In the genomic region with DNA sequence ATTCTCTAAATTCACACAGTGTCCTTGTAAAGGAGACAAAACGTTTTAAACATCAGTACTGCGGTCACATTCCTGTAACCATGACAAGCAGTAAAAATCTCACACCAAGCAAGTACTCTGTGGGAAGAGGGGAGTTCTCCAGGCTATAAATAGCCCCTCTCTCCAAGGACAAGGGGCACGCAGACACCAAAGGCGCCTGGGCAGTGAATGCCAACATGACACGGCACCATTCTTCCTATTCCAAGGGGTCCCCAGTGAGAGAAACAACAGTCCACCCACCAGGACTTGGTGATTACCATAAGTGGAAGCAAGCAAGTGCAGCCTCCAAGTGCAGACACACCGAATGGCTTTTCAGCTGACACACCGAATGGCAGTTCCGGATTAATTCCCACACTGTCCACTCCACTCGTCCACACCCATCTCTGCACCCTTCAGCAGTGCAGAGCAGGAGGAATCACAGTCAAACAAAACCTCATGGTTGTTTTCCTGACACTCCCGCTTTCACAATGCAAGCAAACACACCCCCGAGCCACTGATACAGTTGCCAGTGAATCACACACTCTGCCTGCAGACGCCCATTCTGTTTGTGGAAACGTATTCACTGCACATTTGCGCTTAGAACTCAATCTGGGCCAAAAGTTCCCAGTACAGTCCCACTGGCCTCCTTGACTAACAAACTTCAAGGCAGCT, we compare ENCODE assay signal across 1 cellular context.
TF ChIP-seq lines count a peak whose summit lies in the region.

No MANE protein-coding gene starts in this region.

TF ChIP-seq in HepG2, 621 proteins besides CTCF, POLR2A, EP300 and RAD21 (continued from another document and continues in another):
- TF ChIP-seq, protein P1, sequence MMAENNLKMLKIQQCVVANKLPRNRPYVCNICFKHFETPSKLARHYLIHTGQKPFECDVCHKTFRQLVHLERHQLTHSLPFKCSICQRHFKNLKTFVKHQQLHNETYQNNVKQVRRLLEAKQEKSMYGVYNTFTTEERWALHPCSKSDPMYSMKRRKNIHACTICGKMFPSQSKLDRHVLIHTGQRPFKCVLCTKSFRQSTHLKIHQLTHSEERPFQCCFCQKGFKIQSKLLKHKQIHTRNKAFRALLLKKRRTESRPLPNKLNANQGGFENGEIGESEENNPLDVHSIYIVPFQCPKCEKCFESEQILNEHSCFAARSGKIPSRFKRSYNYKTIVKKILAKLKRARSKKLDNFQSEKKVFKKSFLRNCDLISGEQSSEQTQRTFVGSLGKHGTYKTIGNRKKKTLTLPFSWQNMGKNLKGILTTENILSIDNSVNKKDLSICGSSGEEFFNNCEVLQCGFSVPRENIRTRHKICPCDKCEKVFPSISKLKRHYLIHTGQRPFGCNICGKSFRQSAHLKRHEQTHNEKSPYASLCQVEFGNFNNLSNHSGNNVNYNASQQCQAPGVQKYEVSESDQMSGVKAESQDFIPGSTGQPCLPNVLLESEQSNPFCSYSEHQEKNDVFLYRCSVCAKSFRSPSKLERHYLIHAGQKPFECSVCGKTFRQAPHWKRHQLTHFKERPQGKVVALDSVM (CRISPR knock-in tag; IDR thresholded peaks at IDR 0.05), result no peak
- TF ChIP-seq, protein P2, sequence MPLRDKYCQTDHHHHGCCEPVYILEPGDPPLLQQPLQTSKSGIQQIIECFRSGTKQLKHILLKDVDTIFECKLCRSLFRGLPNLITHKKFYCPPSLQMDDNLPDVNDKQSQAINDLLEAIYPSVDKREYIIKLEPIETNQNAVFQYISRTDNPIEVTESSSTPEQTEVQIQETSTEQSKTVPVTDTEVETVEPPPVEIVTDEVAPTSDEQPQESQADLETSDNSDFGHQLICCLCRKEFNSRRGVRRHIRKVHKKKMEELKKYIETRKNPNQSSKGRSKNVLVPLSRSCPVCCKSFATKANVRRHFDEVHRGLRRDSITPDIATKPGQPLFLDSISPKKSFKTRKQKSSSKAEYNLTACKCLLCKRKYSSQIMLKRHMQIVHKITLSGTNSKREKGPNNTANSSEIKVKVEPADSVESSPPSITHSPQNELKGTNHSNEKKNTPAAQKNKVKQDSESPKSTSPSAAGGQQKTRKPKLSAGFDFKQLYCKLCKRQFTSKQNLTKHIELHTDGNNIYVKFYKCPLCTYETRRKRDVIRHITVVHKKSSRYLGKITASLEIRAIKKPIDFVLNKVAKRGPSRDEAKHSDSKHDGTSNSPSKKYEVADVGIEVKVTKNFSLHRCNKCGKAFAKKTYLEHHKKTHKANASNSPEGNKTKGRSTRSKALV (CRISPR knock-in tag; IDR thresholded peaks at IDR 0.05), result no peak
- TF ChIP-seq, protein P3, sequence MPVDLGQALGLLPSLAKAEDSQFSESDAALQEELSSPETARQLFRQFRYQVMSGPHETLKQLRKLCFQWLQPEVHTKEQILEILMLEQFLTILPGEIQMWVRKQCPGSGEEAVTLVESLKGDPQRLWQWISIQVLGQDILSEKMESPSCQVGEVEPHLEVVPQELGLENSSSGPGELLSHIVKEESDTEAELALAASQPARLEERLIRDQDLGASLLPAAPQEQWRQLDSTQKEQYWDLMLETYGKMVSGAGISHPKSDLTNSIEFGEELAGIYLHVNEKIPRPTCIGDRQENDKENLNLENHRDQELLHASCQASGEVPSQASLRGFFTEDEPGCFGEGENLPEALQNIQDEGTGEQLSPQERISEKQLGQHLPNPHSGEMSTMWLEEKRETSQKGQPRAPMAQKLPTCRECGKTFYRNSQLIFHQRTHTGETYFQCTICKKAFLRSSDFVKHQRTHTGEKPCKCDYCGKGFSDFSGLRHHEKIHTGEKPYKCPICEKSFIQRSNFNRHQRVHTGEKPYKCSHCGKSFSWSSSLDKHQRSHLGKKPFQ (CRISPR knock-in tag; IDR thresholded peaks at IDR 0.05; ENCODE audit: insufficient replicate concordance), result no peak
- TF ChIP-seq, protein P4, sequence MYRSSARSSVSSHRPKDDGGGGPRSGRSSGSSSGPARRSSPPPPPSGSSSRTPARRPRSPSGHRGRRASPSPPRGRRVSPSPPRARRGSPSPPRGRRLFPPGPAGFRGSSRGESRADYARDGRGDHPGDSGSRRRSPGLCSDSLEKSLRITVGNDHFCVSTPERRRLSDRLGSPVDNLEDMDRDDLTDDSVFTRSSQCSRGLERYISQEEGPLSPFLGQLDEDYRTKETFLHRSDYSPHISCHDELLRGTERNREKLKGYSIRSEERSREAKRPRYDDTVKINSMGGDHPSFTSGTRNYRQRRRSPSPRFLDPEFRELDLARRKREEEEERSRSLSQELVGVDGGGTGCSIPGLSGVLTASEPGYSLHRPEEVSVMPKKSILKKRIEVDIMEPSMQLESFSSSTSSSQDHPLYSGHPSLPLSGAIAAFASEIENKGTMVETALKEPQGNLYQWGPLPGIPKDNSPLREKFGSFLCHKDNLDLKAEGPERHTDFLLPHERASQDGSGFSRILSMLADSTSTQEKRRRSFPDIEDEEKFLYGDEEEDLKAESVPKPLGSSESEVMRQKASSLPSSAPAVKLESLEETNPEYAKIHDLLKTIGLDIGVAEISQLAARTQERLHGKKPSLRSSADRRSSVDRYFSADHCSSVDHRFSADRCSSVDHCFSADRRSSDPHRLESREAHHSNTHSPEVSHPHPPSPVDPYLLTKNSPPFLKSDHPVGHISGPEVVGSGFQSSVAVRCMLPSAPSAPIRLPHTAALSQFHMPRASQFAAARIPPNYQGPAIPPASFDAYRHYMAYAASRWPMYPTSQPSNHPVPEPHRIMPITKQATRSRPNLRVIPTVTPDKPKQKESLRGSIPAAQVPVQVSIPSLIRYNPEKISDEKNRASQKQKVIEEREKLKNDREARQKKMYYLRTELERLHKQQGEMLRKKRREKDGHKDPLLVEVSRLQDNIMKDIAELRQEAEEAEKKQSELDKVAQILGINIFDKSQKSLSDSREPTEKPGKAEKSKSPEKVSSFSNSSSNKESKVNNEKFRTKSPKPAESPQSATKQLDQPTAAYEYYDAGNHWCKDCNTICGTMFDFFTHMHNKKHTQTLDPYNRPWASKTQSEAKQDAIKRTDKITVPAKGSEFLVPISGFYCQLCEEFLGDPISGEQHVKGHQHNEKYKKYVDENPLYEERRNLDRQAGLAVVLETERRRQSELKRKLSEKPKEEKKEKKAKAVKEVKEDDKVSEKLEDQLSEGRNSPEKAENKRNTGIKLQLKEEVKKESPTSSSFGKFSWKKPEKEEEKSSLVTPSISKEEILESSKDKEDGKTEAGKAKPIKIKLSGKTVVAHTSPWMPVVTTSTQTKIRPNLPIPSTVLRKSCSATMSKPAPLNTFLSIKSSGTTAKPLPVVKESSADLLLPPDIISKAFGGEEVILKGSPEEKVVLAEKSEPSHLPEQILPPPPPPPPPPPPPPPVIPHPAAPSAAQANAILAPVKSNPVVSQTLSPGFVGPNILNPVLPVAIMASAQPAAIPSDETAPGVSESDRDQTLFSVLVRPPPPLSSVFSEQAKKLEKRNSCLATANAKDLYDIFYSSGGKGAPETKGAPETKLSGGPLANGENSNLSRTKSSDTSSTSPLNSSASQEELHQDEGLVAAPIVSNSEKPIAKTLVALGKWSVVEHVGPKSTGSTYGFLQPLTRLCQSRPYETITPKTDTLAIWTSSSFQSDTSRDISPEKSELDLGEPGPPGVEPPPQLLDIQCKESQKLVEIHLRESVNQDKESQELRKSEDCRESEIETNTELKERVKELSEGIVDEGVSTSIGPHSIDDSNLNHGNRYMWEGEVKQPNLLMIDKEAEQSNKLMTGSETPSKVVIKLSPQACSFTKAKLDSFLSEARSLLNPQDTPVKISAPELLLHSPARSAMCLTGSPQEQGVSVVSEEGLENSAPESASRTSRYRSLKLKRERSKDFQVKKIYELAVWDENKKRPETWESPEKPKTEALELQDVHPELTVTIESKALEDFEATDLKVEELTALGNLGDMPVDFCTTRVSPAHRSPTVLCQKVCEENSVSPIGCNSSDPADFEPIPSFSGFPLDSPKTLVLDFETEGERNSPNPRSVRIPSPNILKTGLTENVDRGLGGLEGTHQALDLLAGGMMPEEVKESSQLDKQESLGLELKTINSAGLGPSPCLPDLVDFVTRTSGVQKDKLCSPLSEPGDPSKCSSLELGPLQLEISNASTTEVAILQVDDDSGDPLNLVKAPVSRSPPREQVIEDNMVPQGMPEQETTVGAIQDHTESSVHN (CRISPR knock-in tag; IDR thresholded peaks at IDR 0.05), result peak; percentile 55; the same call in 1 of the 2 replicates
- TF ChIP-seq, protein P5, sequence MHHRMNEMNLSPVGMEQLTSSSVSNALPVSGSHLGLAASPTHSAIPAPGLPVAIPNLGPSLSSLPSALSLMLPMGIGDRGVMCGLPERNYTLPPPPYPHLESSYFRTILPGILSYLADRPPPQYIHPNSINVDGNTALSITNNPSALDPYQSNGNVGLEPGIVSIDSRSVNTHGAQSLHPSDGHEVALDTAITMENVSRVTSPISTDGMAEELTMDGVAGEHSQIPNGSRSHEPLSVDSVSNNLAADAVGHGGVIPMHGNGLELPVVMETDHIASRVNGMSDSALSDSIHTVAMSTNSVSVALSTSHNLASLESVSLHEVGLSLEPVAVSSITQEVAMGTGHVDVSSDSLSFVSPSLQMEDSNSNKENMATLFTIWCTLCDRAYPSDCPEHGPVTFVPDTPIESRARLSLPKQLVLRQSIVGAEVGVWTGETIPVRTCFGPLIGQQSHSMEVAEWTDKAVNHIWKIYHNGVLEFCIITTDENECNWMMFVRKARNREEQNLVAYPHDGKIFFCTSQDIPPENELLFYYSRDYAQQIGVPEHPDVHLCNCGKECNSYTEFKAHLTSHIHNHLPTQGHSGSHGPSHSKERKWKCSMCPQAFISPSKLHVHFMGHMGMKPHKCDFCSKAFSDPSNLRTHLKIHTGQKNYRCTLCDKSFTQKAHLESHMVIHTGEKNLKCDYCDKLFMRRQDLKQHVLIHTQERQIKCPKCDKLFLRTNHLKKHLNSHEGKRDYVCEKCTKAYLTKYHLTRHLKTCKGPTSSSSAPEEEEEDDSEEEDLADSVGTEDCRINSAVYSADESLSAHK (CRISPR knock-in tag; IDR thresholded peaks at IDR 0.05; ENCODE audit: borderline replicate concordance), result no peak
- no peak for TF ChIP-seq RFX3 (CRISPR knock-in tag; IDR thresholded peaks at IDR 0.05)
- no peak for TF ChIP-seq RFX5 (IDR thresholded peaks at IDR 0.05; ENCODE audit: low read depth, low read length)
- TF ChIP-seq SYNCRIP (IDR thresholded peaks at IDR 0.05; ENCODE audit: insufficient read depth, low read depth, low read length), result no peak
- TF ChIP-seq, protein P6, sequence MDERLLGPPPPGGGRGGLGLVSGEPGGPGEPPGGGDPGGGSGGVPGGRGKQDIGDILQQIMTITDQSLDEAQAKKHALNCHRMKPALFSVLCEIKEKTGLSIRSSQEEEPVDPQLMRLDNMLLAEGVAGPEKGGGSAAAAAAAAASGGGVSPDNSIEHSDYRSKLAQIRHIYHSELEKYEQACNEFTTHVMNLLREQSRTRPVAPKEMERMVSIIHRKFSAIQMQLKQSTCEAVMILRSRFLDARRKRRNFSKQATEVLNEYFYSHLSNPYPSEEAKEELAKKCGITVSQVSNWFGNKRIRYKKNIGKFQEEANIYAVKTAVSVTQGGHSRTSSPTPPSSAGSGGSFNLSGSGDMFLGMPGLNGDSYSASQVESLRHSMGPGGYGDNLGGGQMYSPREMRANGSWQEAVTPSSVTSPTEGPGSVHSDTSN (CRISPR knock-in tag; IDR thresholded peaks at IDR 0.05), result no peak
- 0 out of 2 replicates have a peak, but pooled peaks have one; percentile 12 for TF ChIP-seq CEBPB (IDR thresholded peaks at IDR 0.05; ENCODE audit: borderline replicate concordance, low read depth, low read length)
- TF ChIP-seq, protein P7, sequence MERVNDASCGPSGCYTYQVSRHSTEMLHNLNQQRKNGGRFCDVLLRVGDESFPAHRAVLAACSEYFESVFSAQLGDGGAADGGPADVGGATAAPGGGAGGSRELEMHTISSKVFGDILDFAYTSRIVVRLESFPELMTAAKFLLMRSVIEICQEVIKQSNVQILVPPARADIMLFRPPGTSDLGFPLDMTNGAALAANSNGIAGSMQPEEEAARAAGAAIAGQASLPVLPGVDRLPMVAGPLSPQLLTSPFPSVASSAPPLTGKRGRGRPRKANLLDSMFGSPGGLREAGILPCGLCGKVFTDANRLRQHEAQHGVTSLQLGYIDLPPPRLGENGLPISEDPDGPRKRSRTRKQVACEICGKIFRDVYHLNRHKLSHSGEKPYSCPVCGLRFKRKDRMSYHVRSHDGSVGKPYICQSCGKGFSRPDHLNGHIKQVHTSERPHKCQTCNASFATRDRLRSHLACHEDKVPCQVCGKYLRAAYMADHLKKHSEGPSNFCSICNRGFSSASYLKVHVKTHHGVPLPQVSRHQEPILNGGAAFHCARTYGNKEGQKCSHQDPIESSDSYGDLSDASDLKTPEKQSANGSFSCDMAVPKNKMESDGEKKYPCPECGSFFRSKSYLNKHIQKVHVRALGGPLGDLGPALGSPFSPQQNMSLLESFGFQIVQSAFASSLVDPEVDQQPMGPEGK (CRISPR knock-in tag; IDR thresholded peaks at IDR 0.05), result 0 out of 2 replicates have a peak, but pooled peaks have one; percentile 12
- TF ChIP-seq ZNF317 (CRISPR knock-in tag; IDR thresholded peaks at IDR 0.05), result no peak
- TF ChIP-seq TBP (CRISPR knock-in tag; IDR thresholded peaks at IDR 0.05), result no peak
- TF ChIP-seq, protein P8, sequence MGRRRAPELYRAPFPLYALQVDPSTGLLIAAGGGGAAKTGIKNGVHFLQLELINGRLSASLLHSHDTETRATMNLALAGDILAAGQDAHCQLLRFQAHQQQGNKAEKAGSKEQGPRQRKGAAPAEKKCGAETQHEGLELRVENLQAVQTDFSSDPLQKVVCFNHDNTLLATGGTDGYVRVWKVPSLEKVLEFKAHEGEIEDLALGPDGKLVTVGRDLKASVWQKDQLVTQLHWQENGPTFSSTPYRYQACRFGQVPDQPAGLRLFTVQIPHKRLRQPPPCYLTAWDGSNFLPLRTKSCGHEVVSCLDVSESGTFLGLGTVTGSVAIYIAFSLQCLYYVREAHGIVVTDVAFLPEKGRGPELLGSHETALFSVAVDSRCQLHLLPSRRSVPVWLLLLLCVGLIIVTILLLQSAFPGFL (CRISPR knock-in tag; IDR thresholded peaks at IDR 0.05), result no peak
- no peak for TF ChIP-seq ZNF772 (CRISPR knock-in tag; IDR thresholded peaks at IDR 0.05)
- TF ChIP-seq ZNF782 (CRISPR knock-in tag; IDR thresholded peaks at IDR 0.05; ENCODE audit: borderline replicate concordance), result no peak
- no peak for TF ChIP-seq NFRKB (IDR thresholded peaks at IDR 0.05)
- TF ChIP-seq ZNF570 (CRISPR knock-in tag; IDR thresholded peaks at IDR 0.05; ENCODE audit: borderline replicate concordance), result no peak
- TF ChIP-seq AGO1 (IDR thresholded peaks at IDR 0.05; ENCODE audit: low read depth, low read length, poor library complexity, severe bottlenecking), result no peak
- TF ChIP-seq, protein P9, sequence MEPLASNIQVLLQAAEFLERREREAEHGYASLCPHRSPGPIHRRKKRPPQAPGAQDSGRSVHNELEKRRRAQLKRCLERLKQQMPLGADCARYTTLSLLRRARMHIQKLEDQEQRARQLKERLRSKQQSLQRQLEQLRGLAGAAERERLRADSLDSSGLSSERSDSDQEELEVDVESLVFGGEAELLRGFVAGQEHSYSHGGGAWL (CRISPR knock-in tag; IDR thresholded peaks at IDR 0.05), result peak; percentile 34; the same call in 1 of the 2 replicates
- TF ChIP-seq ZFP90 (CRISPR knock-in tag; IDR thresholded peaks at IDR 0.05; ENCODE audit: borderline replicate concordance), result no peak
- peak; percentile 76 for TF ChIP-seq FOSL2 (CRISPR knock-in tag; IDR thresholded peaks at IDR 0.05)
- TF ChIP-seq, protein P10, sequence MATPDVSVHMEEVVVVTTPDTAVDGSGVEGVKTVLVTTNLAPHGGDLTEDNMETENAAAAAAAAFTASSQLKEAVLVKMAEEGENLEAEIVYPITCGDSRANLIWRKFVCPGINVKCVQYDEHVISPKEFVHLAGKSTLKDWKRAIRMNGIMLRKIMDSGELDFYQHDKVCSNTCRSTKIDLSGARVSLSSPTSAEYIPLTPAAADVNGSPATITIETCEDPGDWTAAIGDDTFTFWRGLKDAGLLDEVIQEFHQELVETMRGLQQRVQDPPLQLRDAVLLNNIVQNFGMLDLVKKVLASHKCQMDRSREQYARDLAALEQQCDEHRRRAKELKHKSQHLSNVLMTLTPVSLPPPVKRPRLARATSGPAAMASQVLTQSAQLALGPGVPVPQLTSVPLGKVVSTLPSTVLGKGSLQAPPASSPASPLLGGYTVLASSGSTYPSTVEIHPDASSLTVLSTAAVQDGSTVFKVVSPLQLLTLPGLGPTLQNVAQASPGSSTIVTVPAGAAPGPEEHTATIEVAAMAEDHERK (CRISPR knock-in tag; IDR thresholded peaks at IDR 0.05; ENCODE audit: low read depth), result no peak
- TF ChIP-seq KAT8 (CRISPR knock-in tag; IDR thresholded peaks at IDR 0.05), result no peak
- TF ChIP-seq ZNF775 (CRISPR knock-in tag; IDR thresholded peaks at IDR 0.05; ENCODE audit: borderline replicate concordance), result no peak
- TF ChIP-seq ZZZ3 (CRISPR knock-in tag; IDR thresholded peaks at IDR 0.05; ENCODE audit: borderline replicate concordance), result no peak
